8 cellular contexts compared by ENCODE assay signal in the genomic region with DNA sequence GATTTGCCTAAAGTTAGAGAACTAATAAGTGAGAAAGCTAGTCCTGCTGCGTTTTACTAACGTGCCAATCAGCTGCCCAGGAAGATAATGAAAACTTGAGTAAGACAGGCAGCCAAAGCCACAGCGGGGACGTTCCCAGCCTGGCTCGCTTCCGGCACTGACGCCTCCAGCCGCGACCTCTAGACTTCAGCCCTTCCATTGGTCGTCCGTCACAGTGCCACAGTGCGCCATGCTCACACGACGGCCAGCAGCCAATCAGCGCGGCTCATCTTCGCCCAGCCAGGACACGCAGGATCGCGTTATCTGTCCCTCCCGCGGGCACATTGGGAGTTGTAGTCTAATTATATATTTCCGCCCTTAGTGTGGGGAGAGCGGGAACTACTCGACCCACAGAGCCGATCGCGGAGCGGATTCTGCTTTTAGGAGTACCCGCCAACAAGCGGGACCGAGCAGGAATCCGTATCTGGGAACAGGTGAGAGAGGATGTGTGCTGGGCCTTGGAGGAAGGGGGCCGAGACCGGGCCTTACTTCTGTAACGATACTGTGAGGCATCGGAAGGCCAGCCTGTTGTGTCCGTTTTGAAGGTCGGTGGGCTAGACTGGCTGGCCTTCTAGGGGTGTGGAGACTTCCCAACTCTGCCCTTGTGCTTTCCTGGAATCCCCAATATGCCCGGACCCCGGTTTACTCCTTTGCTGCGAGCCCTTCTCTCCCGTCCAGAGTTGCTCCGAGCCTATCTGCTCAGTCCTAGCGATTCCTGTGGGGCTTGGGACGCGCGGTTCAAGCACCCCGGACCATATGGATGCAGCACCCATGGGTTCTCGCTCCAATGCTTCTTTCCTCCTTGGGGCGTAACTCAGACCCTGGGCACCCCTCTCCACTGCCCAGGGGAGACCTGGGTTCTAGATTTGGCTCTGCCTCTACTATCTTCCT. TPM values are rescaled to one million over a fixed set of nuclear protein-coding genes. Genes with fewer than 3 reads are reported as not detected.
DNase-seq lines count a peak whose midpoint lies in the region; ATAC-seq and TF ChIP-seq lines count a peak whose summit lies in the region.

TSS of gene FDPS (plus strand) at position 374 of the 930 bp plus-strand sequence. CDS start 924 bp downstream, outside the sequence.

- in situ Hi-C loops in GM13976 (cut with MboI; ENCODE audit: low sequenced_read_pairs, unreplicated experiment) = no loop called here

- H3K36me3 ChIP-seq in heart left ventricle (peaks cover 0 to 32% (median 23%) of the 10 kb centered on the region in 9 donors), upper lobe of left lung (peaks cover 0 to 25% (median 9%) of the 10 kb centered on the region in 4 donors)

- H3K27me3 ChIP-seq in heart left ventricle (no peaks in the 10 kb centered on the region), upper lobe of left lung (no peaks in the 10 kb centered on the region)

- 0% methylated on average over 50 to 51 of the region's 51 CpGs for WGBS in heart left ventricle, 4 donors
- 0 to 1% methylated on average over 28 to 38 of the region's 51 CpGs for WGBS in upper lobe of left lung, 2 donors

- H3K27ac ChIP-seq in heart left ventricle (peak within 1 kb of the TSS; percentile 80 to 95 (median 90)), upper lobe of left lung (peak within 1 kb of the TSS; percentile 91 to 96 (median 93))

- H3K4me1 ChIP-seq in heart left ventricle (peaks cover 4 to 34% (median 18%) of the 10 kb centered on the region in 12 donors), upper lobe of left lung (peaks cover 27 to 40% (median 33%) of the 10 kb centered on the region in 4 donors)

- H3K4me3 ChIP-seq in heart left ventricle = peak within 1 kb of the TSS; percentile 66 to 96 (median 80)
- peak within 1 kb of the TSS; percentile 58 to 95 (median 66) for H3K4me3 ChIP-seq in upper lobe of left lung

- TF ChIP-seq EP300 in upper lobe of left lung (IDR thresholded peaks at IDR 0.05) = peak in 1 of 4 donors; percentile 97

- peak; percentile 97 for ATAC-seq in HG02870 (IDR thresholded peaks at IDR 0.05; ENCODE audit: unreplicated experiment)
- ATAC-seq in heart left ventricle = peak; percentile 99 to 100 (median 100)
- peak; percentile 99 for ATAC-seq in upper lobe of left lung (ENCODE audit: low FRiP score in 2 of 2)

- no peak for TF ChIP-seq CTCF in GM13976 (IDR thresholded peaks at IDR 0.05; ENCODE audit: borderline replicate concordance, control extremely low read depth, extremely low read depth, insufficient read depth, missing control alignments)
- TF ChIP-seq CTCF in heart left ventricle (IDR thresholded peaks at IDR 0.05) = peak in 3 of 12 donors; percentile 15 to 19 (median 18)
- TF ChIP-seq CTCF in upper lobe of left lung (IDR thresholded peaks at IDR 0.05) = peak in 4 of 6 experiments; percentile 56 to 84 (median 66)

- no peaks in the 10 kb centered on the region for H3K9me3 ChIP-seq in heart left ventricle
- H3K9me3 ChIP-seq in upper lobe of left lung = no peaks in the 10 kb centered on the region

- DNase-seq in GM13976 (ENCODE audit: low spot score) (peak; percentile 97), NCI-H146 treated with DMSO at 0.1 percent for 48 hours (lab: John Stamatoyannopoulos, UW; ENCODE audit: unreplicated experiment) (peak; percentile 97), amniotic epithelial cell (ENCODE audit: low read depth) (peak; percentile 99), heart left ventricle (peak; percentile 99), posterior cingulate gyrus (peak; percentile 99 to 100 (median 100)), upper lobe of left lung (peak; percentile 98 to 100)

- intact Hi-C loops in T-helper 1 cell treated with Interleukin-12 subunit alpha and Interleukin-12 subunit beta and Interleukin-4 antibody, amounts not matched to agents 30 ng/mL and 1 ng/mL, for 36 hours (cut with micrococcal nuclease) = loop anchor here (1.0 to 5.0 kb wide), 10 partner anchors 15 to 551 kb away; partner anchors contain the start of genes ASH1L, CLK2, HCN3 and MSTO1
- intact Hi-C loops in heart left ventricle (cut with DNase I) = loop anchor here in 6 of 10 donors (1.0 to 5.0 kb wide), 7 partner anchors 14 to 56 kb away; partner anchors contain the start of genes HCN3 (in 4 of the 6), SCAMP3 (in 2 of the 6), CLK2 (in 1 of the 6) and ENTREP3 (in 1 of the 6)
- intact Hi-C loops in posterior cingulate gyrus (cut with DNase I) = no loop called here

- TF ChIP-seq POLR2A in heart left ventricle (IDR thresholded peaks at IDR 0.05) (peak in 1 of 2 donors; percentile 77), upper lobe of left lung (IDR thresholded peaks at IDR 0.05) (peak in 3 of 4 donors; percentile 38 to 85 (median 79))

RNA-seq across cellular contexts. Expression of gene FDPS, which starts in this region (rescaled TPM):
- 194 and 195 TPM in 2 replicates for total RNA-seq in T-helper 1 cell treated with Interleukin-12 subunit alpha and Interleukin-12 subunit beta and Interleukin-4 antibody, amounts not matched to agents 30 ng/mL and 1 ng/mL, for 36 hours
- total RNA-seq in heart left ventricle (10 to 100 TPM; 63.7 to 87.9 (median 77.6) TPM), upper lobe of left lung (100 to 1,000 TPM; 129 to 256 (median 179) TPM)
- 100 to 1,000 TPM in 1 of 2 donors, 10 to 100 TPM in 1; 67.0 to 120 TPM for polyA plus RNA-seq in heart left ventricle

Comparison
In these comparisons a context has a peak if more than half of its experiments do, and no peak if none do; other contexts are left out.
1. Peak in every context shown above with its lines: DNase-seq, ATAC-seq, H3K4me3 ChIP-seq and H3K27ac ChIP-seq.